ENCODE assay signal across 13 cellular contexts in the genomic region with DNA sequence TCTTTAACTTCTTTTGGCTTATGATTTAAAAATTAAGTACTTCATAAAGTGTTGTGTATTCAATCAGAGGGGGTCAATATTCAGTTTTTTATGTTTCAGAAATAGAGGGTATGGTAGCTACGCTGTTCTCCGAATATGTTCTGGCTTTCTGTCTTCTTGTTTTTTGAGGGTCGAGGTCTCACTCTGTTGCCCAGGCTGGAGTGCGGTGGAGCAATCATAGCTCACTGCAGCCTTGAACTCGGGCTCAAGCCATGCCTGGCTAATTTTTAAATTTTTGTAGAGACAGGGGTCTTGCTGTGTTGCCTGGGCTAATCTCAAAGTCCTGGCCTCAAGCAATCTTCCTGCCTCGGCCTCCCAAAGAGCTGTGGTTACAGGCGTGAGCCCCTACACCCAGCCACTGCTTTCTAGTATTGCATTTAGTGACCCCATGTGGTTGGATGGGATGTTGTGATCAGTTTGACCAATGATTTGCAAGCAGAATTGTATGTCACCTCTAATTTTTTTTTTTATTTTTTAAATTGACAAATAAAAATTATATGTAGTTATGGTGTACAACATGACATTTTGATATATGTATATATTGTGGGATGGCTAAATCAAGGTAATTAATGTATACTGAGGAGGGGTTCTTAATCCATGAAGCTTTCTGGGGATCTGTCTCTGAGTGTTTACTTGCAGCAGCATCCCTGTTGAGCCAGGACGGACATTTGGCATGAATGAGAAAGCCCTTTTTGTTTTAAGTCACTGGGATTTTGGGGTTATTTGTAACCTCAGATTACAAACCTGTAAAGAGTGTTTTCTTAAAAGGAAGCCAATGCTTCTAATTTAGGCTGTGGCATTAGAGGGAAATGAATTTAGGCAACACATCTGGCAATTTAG. TPM values are rescaled to one million over a fixed set of nuclear protein-coding genes. Genes with fewer than 3 reads are reported as not detected.
DNase-seq lines count a peak whose midpoint lies in the region; ATAC-seq and TF ChIP-seq lines count a peak whose summit lies in the region.
"Had no signal": no experiment of that assay in that cellular context is flagged by ENCODE, and none has a peak within 500 bp of the region (broad histone marks: within the 10 kb centered on the region; RNA-seq: fewer than 3 reads in every experiment).

No MANE protein-coding gene starts in this region.

- H3K4me3 Mint-ChIP-seq in activated naive CD8-positive, alpha-beta T cell treated with anti-CD3 and anti-CD28 coated beads, Interleukin-2, amount 50 U/mL, for 24 hours, result no peak overlapping the region

- no peak overlapping the region for H3K27ac ChIP-seq in BLaER1
- no peak overlapping the region for H3K27ac ChIP-seq in OCI-LY1 (ENCODE audit: low read depth, low read length, poor library complexity, severe bottlenecking)
- H3K27ac ChIP-seq: adrenal gland, esophagus muscularis mucosa had no signal

- no peak overlapping the region for H2AFZ ChIP-seq in OCI-LY1 (ENCODE audit: low read length)

- H3K9me3 Mint-ChIP-seq in activated naive CD8-positive, alpha-beta T cell treated with anti-CD3 and anti-CD28 coated beads, Interleukin-2, amount 50 U/mL, for 24 hours, result no peaks in the 10 kb centered on the region

- H3K4me1 ChIP-seq in BLaER1 (peaks cover 14% of the 10 kb centered on the region), OCI-LY1 (ENCODE audit: insufficient read depth, low read length, severe bottlenecking) (no peaks in the 10 kb centered on the region)
- H3K4me1 ChIP-seq: adrenal gland, esophagus muscularis mucosa had no signal

- H3K36me3 Mint-ChIP-seq in activated naive CD8-positive, alpha-beta T cell treated with anti-CD3 and anti-CD28 coated beads, Interleukin-2, amount 50 U/mL, for 24 hours (ENCODE audit: low read depth), result no peaks in the 10 kb centered on the region

- no peak overlapping the region for H3K4me3 ChIP-seq in BLaER1
- H3K4me3 ChIP-seq in OCI-LY1 (ENCODE audit: low read depth, low read length, poor library complexity, severe bottlenecking), result no peak overlapping the region
- no peak overlapping the region for H3K4me3 ChIP-seq in fibroblast of the aortic adventitia (ENCODE audit: low read depth, low read length)
- H3K4me3 ChIP-seq: adrenal gland, esophagus muscularis mucosa had no signal

- 0 out of 2 replicates have a peak overlapping the region, but pooled peaks have one; percentile 15 for H3K9ac ChIP-seq in BLaER1
- no peak overlapping the region for H3K9ac ChIP-seq in OCI-LY1 (ENCODE audit: low read length)

- DNase-seq in fibroblast of the aortic adventitia (ENCODE audit: low read depth), result peak; percentile 19
- no peak for DNase-seq in hypothalamus (lab: John Stamatoyannopoulos, UW)
- DNase-seq in NOMO-1 treated with dmso at 0.1 percent for 144 hours (lab: John Stamatoyannopoulos, UW; ENCODE audit: unreplicated experiment), result no peak
- DNase-seq in activated naive CD8-positive, alpha-beta T cell treated with anti-CD3 and anti-CD28 coated beads, Interleukin-2, amount 50 U/mL, for 24 hours, result no peak
- DNase-seq: activated CD8-positive, alpha-beta memory T cell treated with anti-CD3 and anti-CD28 coated beads for 24 hours; MM.1S; stimulated activated naive CD8-positive, alpha-beta T cell treated with anti-CD3 and anti-CD28 coated beads, Interleukin-15, Interleukin-2, amounts not matched to agents 100 U/mL and 50 U/mL, for 24 hours had no signal

- no peak overlapping the region for H3K27ac Mint-ChIP-seq in activated naive CD8-positive, alpha-beta T cell treated with anti-CD3 and anti-CD28 coated beads, Interleukin-2, amount 50 U/mL, for 24 hours

- H3K4me2 ChIP-seq in BLaER1 (peak overlapping the region; percentile 47), OCI-LY1 (ENCODE audit: low read length) (no peak overlapping the region)

- H4K20me1 ChIP-seq in BLaER1, result no peaks in the 10 kb centered on the region
- H4K20me1 ChIP-seq in OCI-LY1 (ENCODE audit: insufficient read depth, low read length), result no peaks in the 10 kb centered on the region

- no peaks in the 10 kb centered on the region for H3K4me1 Mint-ChIP-seq in activated naive CD8-positive, alpha-beta T cell treated with anti-CD3 and anti-CD28 coated beads, Interleukin-2, amount 50 U/mL, for 24 hours

- H3K36me3 ChIP-seq in BLaER1 (no peaks in the 10 kb centered on the region), OCI-LY1 (ENCODE audit: insufficient read depth, low read length) (no peaks in the 10 kb centered on the region)
- H3K36me3 ChIP-seq: adrenal gland, esophagus muscularis mucosa had no signal

- H3K9me3 ChIP-seq in BLaER1, result no peaks in the 10 kb centered on the region
- H3K9me3 ChIP-seq in OCI-LY1 (ENCODE audit: low read length), result no peaks in the 10 kb centered on the region
- H3K9me3 ChIP-seq: adrenal gland, esophagus muscularis mucosa had no signal

- H3F3A ChIP-seq in OCI-LY1 (ENCODE audit: insufficient read depth, low read length), result no peaks in the 10 kb centered on the region

- H3K9me2 ChIP-seq in OCI-LY1 (ENCODE audit: low read depth, low read length), result no peaks in the 10 kb centered on the region

- no peaks in the 10 kb centered on the region for H3K27me3 Mint-ChIP-seq in activated naive CD8-positive, alpha-beta T cell treated with anti-CD3 and anti-CD28 coated beads, Interleukin-2, amount 50 U/mL, for 24 hours

- no peaks in the 10 kb centered on the region for H3K27me3 ChIP-seq in BLaER1
- no peaks in the 10 kb centered on the region for H3K27me3 ChIP-seq in OCI-LY1 (ENCODE audit: insufficient read depth, low read length)
- H3K27me3 ChIP-seq: adrenal gland, esophagus muscularis mucosa had no signal

- no peaks in the 10 kb centered on the region for H3K79me2 ChIP-seq in OCI-LY1 (ENCODE audit: insufficient read depth, low read length)

- ATAC-seq in GM18519 (IDR thresholded peaks at IDR 0.05; ENCODE audit: low FRiP score, unreplicated experiment) (peak; percentile 67), HG02623 (IDR thresholded peaks at IDR 0.05; ENCODE audit: unreplicated experiment) (no peak)
- no peak for ATAC-seq in activated naive CD8-positive, alpha-beta T cell treated with anti-CD3 and anti-CD28 coated beads, Interleukin-2, amount 50 U/mL, for 24 hours
- ATAC-seq: stimulated activated naive CD8-positive, alpha-beta T cell treated with anti-CD3 and anti-CD28 coated beads, Interleukin-15, Interleukin-2, amounts not matched to agents 100 U/mL and 50 U/mL, for 24 hours had no signal

- peak; percentile 30; the same call in 1 of the 2 replicates for TF ChIP-seq CTCF in OCI-LY1 (IDR thresholded peaks at IDR 0.05; ENCODE audit: low read length)
- no peak for TF ChIP-seq CTCF in fibroblast of the aortic adventitia (IDR thresholded peaks at IDR 0.05; ENCODE audit: insufficient read depth, low read length)

RNA-seq across cellular contexts. Expression of gene DEK, which starts 38.5 kb away (rescaled TPM):
- total RNA-seq in fibroblast of the aortic adventitia (ENCODE audit: low replicate concordance), result 156 and 591 TPM in 2 replicates
